23 cellular contexts compared by ENCODE assay signal in genomic region chr20:62322428-62323073, GRCh38. TPM values are rescaled to one million over a fixed set of nuclear protein-coding genes. Genes with fewer than 3 reads are reported as not detected.
A peak's percentile ranks its signal among the peaks of the same experiment; 100 is the strongest.
DNase-seq lines count a peak whose midpoint lies in the region; ATAC-seq and TF ChIP-seq lines count a peak whose summit lies in the region.
"Had no signal": no experiment of that assay in that cellular context is flagged by ENCODE, and none has a peak within 500 bp of the region (broad histone marks: within the 10 kb centered on the region; RNA-seq: fewer than 3 reads in every experiment).

No MANE protein-coding gene starts in this region.

- peaks cover 28% of the 10 kb centered on the region for H3K27me3 Mint-ChIP-seq in GM23338 (ENCODE audit: insufficient read depth, low read depth, poor library complexity)
- H3K27me3 Mint-ChIP-seq: CD8-positive, alpha-beta memory T cell had no signal

- peaks cover 79% of the 10 kb centered on the region for H3K36me3 Mint-ChIP-seq in GM23338 (ENCODE audit: low read depth)
- H3K36me3 Mint-ChIP-seq: CD14-positive monocyte; CD8-positive, alpha-beta memory T cell had no signal

- CTCF ChIA-PET in HEK293 (lab: Yijun Ruan, JAX) = no interaction called here

- no peak overlapping the region for H2AFZ ChIP-seq in GM23338

- no peak overlapping the region for H3K27ac ChIP-seq in GM23338 (ENCODE audit: low read depth)
- H3K27ac ChIP-seq in HEK293 (ENCODE audit: extremely low read depth, low read depth, low read length) = no peak overlapping the region
- H3K27ac ChIP-seq in RWPE2 (ENCODE audit: poor library complexity, severe bottlenecking) = no peak overlapping the region
- H3K27ac ChIP-seq in caudate nucleus (ENCODE audit: low read depth, low read length) = no peak overlapping the region
- H3K27ac ChIP-seq: Peyer's patch, SJCRH30 had no signal

- H3F3A ChIP-seq in GM23338 (replicated peaks; ENCODE audit: low read depth) = peaks cover 28% of the 10 kb centered on the region

- H4K20me1 ChIP-seq in GM23338 (replicated peaks; ENCODE audit: insufficient read depth) = no peaks in the 10 kb centered on the region

- H3K79me2 ChIP-seq in GM23338 (replicated peaks; ENCODE audit: insufficient read depth) = no peaks in the 10 kb centered on the region

- H3K27ac Mint-ChIP-seq in GM23338 = no peak overlapping the region
- H3K27ac Mint-ChIP-seq: CD8-positive, alpha-beta memory T cell had no signal

- H3K9me3 Mint-ChIP-seq in GM23338 = peaks cover 23% of the 10 kb centered on the region
- H3K9me3 Mint-ChIP-seq: CD8-positive, alpha-beta memory T cell had no signal

- H3K4me3 ChIP-seq in GM23338 (no peak overlapping the region), HEK293 (ENCODE audit: low read depth, low read length) (no peak overlapping the region), RWPE2 (ENCODE audit: severe bottlenecking) (no peak overlapping the region)
- H3K4me3 ChIP-seq: Peyer's patch, SJCRH30 had no signal

- POLR2A ChIA-PET in HEK293 (lab: Yijun Ruan, JAX) = no interaction called here

- no peak for DNase-seq in GM23338 (ENCODE audit: low spot score)
- DNase-seq in RWPE2 (ENCODE audit: low spot score) = peak; percentile 91
- DNase-seq in iPS-NIHi7 (ENCODE audit: extremely low spot score) = peak; percentile 46
- DNase-seq in caudate nucleus (lab: John Stamatoyannopoulos, UW) = no peak
- no peak for DNase-seq in stimulated activated CD4-positive, alpha-beta T cell treated with anti-CD3 and anti-CD28 coated beads, Interleukin-2, amount 100 ng/mL, for 24 hours
- DNase-seq: BE2C; CD8-positive, alpha-beta memory T cell; DMS79 treated with DMSO at 0.1 percent for 48 hours; GF-D8; KG1; NCI-H1048; NCI-H1417; NCI-H1694; NCI-H2029 treated with DMSO at 0.1 percent for 48 hours; NCI-H446 treated with DMSO at 0.1 percent for 48 hours; NCI-H526; NCI-H82; Peyer's patch; SJCRH30 had no signal

- peak; percentile 5 for ATAC-seq in GM23338
- ATAC-seq in RWPE2 (ENCODE audit: low read depth) = peak; percentile 15
- no peak for ATAC-seq in GM18511 (IDR thresholded peaks at IDR 0.05; ENCODE audit: unreplicated experiment)
- ATAC-seq: SK-N-SH treated with all-trans-retinoic acid at 6 μM for 48 hours had no signal

- H3K4me1 Mint-ChIP-seq in GM23338 = no peaks in the 10 kb centered on the region; the same call in 2 of the 3 replicates
- H3K4me1 Mint-ChIP-seq: CD14-positive monocyte; CD8-positive, alpha-beta memory T cell had no signal

- H3K27me3 ChIP-seq in GM23338 (ENCODE audit: insufficient read depth) = no peaks in the 10 kb centered on the region
- H3K27me3 ChIP-seq in RWPE2 (ENCODE audit: insufficient read depth, poor library complexity, severe bottlenecking) = no peaks in the 10 kb centered on the region
- H3K27me3 ChIP-seq: BE2C, Peyer's patch, SJCRH30 had no signal

- H3K9me2 ChIP-seq in GM23338 (ENCODE audit: insufficient read depth) = no peaks in the 10 kb centered on the region

- no peak overlapping the region for H3K4me3 Mint-ChIP-seq in GM23338
- H3K4me3 Mint-ChIP-seq: CD14-positive monocyte; CD8-positive, alpha-beta memory T cell had no signal

- H3K36me3 ChIP-seq in GM23338 (ENCODE audit: insufficient read depth) (peaks cover 27% of the 10 kb centered on the region), HEK293 (ENCODE audit: control insufficient read depth in 2 of 2, insufficient read depth in 1 of 2, low read length in 2 of 2) (peaks cover 0 to 70% of the 10 kb centered on the region in 2 experiments; a peak in 2 of 3 replicates), RWPE2 (ENCODE audit: low read depth) (peaks cover 87% of the 10 kb centered on the region)
- H3K36me3 ChIP-seq: BE2C had no signal

- H3K9me3 ChIP-seq in HEK293 (ENCODE audit: control insufficient read depth, insufficient read depth, low read depth, low read length) = no peaks in the 10 kb centered on the region
- H3K9me3 ChIP-seq in RWPE2 (ENCODE audit: severe bottlenecking) = no peaks in the 10 kb centered on the region
- H3K9me3 ChIP-seq: BE2C, Peyer's patch, SJCRH30 had no signal

- TF ChIP-seq CTCF in GM23338 (conservative IDR thresholded peaks at IDR 0.05; ENCODE audit: low read depth in 2 of 2) (no peak), HEK293 (tag by site-specific recombination; IDR thresholded peaks at IDR 0.05) (no peak), RWPE2 (IDR thresholded peaks at IDR 0.05; ENCODE audit: poor library complexity, severe bottlenecking) (no peak)

- H3K4me2 ChIP-seq in GM23338 = no peak overlapping the region

- H3K4me1 ChIP-seq in GM23338 (ENCODE audit: insufficient read depth) = no peaks in the 10 kb centered on the region
- H3K4me1 ChIP-seq in HEK293 (ENCODE audit: control insufficient read depth, insufficient read depth, low read length) = no peaks in the 10 kb centered on the region
- no peaks in the 10 kb centered on the region for H3K4me1 ChIP-seq in RWPE2 (ENCODE audit: insufficient read depth, poor library complexity, severe bottlenecking)
- H3K4me1 ChIP-seq: BE2C, Peyer's patch, SJCRH30 had no signal

TF ChIP-seq in GM23338, 12 proteins besides CTCF, POLR2A, EP300 and RAD21 (continues in another document):
- TF ChIP-seq CREB1 (CRISPR knock-in tag; IDR thresholded peaks at IDR 0.05; ENCODE audit: low read depth) (no peak), STAT1 (IDR thresholded peaks at IDR 0.05; ENCODE audit: unreplicated experiment) (no peak), JUNB (IDR thresholded peaks at IDR 0.05; ENCODE audit: unreplicated experiment) (no peak), ZNF114 (CRISPR knock-in tag; IDR thresholded peaks at IDR 0.05) (no peak), POLR2AphosphoS5 (IDR thresholded peaks at IDR 0.05; ENCODE audit: low read depth) (no peak), ZNF331 (CRISPR knock-in tag; IDR thresholded peaks at IDR 0.05; ENCODE audit: low read depth) (no peak)

TF ChIP-seq in HEK293, 187 proteins besides CTCF, POLR2A, EP300 and RAD21:
- TF ChIP-seq ZNF76 (tag by site-specific recombination; IDR thresholded peaks at IDR 0.05; ENCODE audit: borderline replicate concordance, low read depth) (no peak), ZNF292 (tag by site-specific recombination; IDR thresholded peaks at IDR 0.05; ENCODE audit: borderline replicate concordance, low read depth) (no peak), ZNF639 (tag by site-specific recombination; IDR thresholded peaks at IDR 0.05) (no peak), ZNF175 (tag by site-specific recombination; IDR thresholded peaks at IDR 0.05) (no peak), KLF8 (tag by site-specific recombination; IDR thresholded peaks at IDR 0.05) (peak; percentile 50; the same call in 1 of the 2 replicates), SALL2 (tag by site-specific recombination; IDR thresholded peaks at IDR 0.05; ENCODE audit: borderline replicate concordance) (no peak), ZNF623 (tag by site-specific recombination; IDR thresholded peaks at IDR 0.05) (no peak), KLF1 (tag by site-specific recombination; IDR thresholded peaks at IDR 0.05) (peak; percentile 54; the same call in 1 of the 2 replicates), GLIS2 (tag by site-specific recombination; IDR thresholded peaks at IDR 0.05) (no peak), ZNF624 (tag by site-specific recombination; IDR thresholded peaks at IDR 0.05) (no peak), ZNF2 (tag by site-specific recombination; IDR thresholded peaks at IDR 0.05) (no peak), SCRT1 (tag by site-specific recombination; IDR thresholded peaks at IDR 0.05; ENCODE audit: borderline replicate concordance) (no peak)

RNA-seq across cellular contexts. Expression of gene ADRM1, which starts 19.8 kb away (rescaled TPM):
- total RNA-seq in GM23338 (2014; rRNA removed; shearing (Covaris generic)) = 223 and 243 TPM in 2 replicates
- 206 and 224 TPM in 2 replicates for polyA plus RNA-seq in GM23338 (2016; fragmentation: Nextera tagmentation; extraction: Ambion mirVana)

RNA-seq across cellular contexts. Expression of gene LAMA5, which starts 44.6 kb away (rescaled TPM):
- 215 and 298 TPM in 2 replicates for total RNA-seq in GM23338 (2014; rRNA removed; shearing (Covaris generic))
- polyA plus RNA-seq in GM23338 (2016; fragmentation: Nextera tagmentation; extraction: Ambion mirVana) = 192 and 201 TPM in 2 replicates
- polyA plus RNA-seq: CD14-positive monocyte; CD8-positive, alpha-beta memory T cell had no signal

Comparison
In these comparisons a context has a peak if more than half of its experiments do, and no peak if none do; other contexts are left out.
1. DNase-seq: peak in RWPE2 (single experiment) and iPS-NIHi7 (single experiment); none in GM23338 (single experiment), caudate nucleus (0 of 61) and stimulated activated CD4-positive, alpha-beta T cell treated with anti-CD3 and anti-CD28 coated beads, Interleukin-2, amount 100 ng/mL, for 24 hours (0 of 2).